ENCODE assay signal across 24 cellular contexts in the genomic region with DNA sequence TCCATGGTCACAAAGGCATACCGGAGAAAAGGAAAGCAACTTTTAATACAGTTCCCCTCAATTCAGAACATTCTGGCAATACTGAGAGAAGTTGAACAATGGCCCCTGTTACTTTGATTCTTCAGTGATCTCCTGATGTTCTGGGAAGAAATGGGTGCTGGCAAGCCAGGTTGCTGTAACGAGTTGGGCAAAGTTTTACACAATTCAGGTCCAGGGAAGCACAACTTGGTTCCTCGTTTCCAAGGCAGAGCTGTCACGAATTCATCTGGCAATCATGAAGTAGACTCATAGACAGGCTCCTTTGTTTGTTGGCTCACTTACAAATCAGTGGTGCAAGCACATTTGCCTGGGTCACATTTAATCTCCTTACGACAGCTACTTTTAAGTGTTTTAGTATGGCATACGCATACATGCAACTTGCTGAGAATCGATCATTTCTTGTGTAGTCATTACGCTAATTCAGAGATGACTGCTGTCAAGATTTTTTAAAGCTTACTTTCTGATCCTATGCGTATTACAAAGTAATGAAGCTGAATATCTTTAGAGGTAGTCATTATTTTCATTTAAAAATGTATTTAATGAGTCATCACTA.
"Had no signal": no experiment of that assay in that cellular context is flagged by ENCODE, and none has a peak within 500 bp of the region (broad histone marks: within the 10 kb centered on the region; RNA-seq: fewer than 3 reads in every experiment).

No MANE protein-coding gene starts in this region.

- H3K27ac ChIP-seq: cardiac muscle cell, testis, vagina, WERI-Rb-1 had no signal

- H3K4me1 ChIP-seq: testis, vagina had no signal

- H3K36me3 ChIP-seq: cardiac muscle cell, vagina, WERI-Rb-1 had no signal

- H3K4me3 ChIP-seq: cardiac muscle cell, mucosa of descending colon, testis, vagina had no signal

- DNase-seq: activated CD4-positive, alpha-beta T cell treated with anti-CD3 and anti-CD28 coated beads, Interleukin-2, amount 10 ng/mL, durations not matched to agents 7 days and 5 days; activated CD4-positive, CD25-positive, alpha-beta regulatory T cell treated with anti-CD3 and anti-CD28 coated beads, Interleukin-2, amount 50 U/mL, for 72 hours; activated CD8-positive, alpha-beta memory T cell treated with anti-CD3 and anti-CD28 coated beads, Interleukin-2, amount 10 ng/mL, durations not matched to agents 7 days and 5 days; activated CD8-positive, alpha-beta T cell treated with anti-CD3 and anti-CD28 coated beads for 36 hours; activated gamma-delta T cell; aorta; dermis blood vessel endothelial cell; effector CD8-positive, alpha-beta T cell; islet precursor cell; left cardiac atrium; mesenchymal stem cell; mucosa of descending colon; nephron progenitor cell; retina; stimulated activated CD4-positive, alpha-beta T cell treated with anti-CD3 and anti-CD28 coated beads, Interleukin-2, amount 100 ng/mL, for 48 hours; stimulated activated CD8-positive, alpha-beta memory T cell treated with anti-CD3 and anti-CD28 coated beads, Interleukin-4, amount 100 ng/mL, for 48 hours; stimulated activated naive CD4-positive, alpha-beta T cell; T-helper 2 cell; testis; trophoblast cell; WERI-Rb-1 had no signal

- H3K9me3 ChIP-seq: mucosa of descending colon, testis, vagina had no signal

- H3K27me3 ChIP-seq: cardiac muscle cell, testis, vagina had no signal

- ATAC-seq: activated CD8-positive, alpha-beta memory T cell treated with anti-CD3 and anti-CD28 coated beads, Interleukin-2, amount 10 ng/mL, durations not matched to agents 7 days and 5 days; activated CD8-positive, alpha-beta T cell treated with anti-CD3 and anti-CD28 coated beads for 36 hours; activated naive CD4-positive, alpha-beta T cell treated with anti-CD3 and anti-CD28 coated beads, Interleukin-2, amount 50 U/mL, for 72 hours; left cardiac atrium; mucosa of descending colon had no signal
